1 cellular context compared by ENCODE assay signal in genomic region chr15:56098230-56098899, GRCh38.
A peak's percentile ranks its signal among the peaks of the same experiment; 100 is the strongest.
TF ChIP-seq lines count a peak whose summit lies in the region.

No MANE protein-coding gene starts in this region.

TF ChIP-seq in A549, 52 proteins besides CTCF, POLR2A, EP300 and RAD21:
- no peak for TF ChIP-seq NR3C1 (IDR thresholded peaks at IDR 0.05)
- TF ChIP-seq MAFK (IDR thresholded peaks at IDR 0.05; ENCODE audit: partially characterized antibody), result peak; percentile 98
